Comparison of ENCODE assay signal across 10 cellular contexts in the genomic region with DNA sequence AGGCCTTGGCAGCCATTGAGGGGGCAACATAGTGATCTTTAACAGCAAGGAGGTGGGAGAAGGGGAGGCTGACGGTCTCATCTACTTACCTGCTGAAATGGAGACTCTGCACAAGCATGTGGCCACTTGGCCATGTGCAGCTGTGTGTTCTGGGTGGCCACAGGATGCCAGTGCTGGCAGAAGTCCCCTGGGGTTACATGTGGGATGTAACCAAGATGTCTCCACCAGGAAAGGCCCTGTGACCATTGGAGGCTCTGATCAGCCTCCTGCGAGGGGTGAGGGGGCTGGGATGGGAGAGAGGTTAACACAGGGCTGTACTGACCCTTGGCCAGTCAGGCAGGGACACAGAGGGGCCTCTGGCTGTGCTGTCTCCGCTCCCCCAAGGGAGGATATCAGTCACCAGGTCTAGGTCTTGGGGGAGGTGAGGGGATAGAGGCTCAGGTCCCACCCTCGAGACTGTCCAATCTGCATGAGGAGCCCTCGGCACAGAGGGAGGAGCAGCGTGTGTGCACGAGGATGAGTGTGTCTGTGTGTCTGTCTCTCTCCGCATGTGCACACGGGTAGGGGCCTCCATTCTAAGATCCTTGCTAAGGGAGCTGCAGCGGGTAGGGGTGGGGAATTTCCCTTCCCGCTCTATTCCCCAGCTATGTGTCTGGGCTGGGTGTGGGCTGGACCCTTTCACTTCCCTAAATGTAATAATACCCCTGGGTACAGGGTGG. TPM values are rescaled to one million over a fixed set of nuclear protein-coding genes. Genes with fewer than 3 reads are reported as not detected.
DNase-seq lines count a peak whose midpoint lies in the region; ATAC-seq lines count a peak whose summit lies in the region.
"Had no signal": no experiment of that assay in that cellular context is flagged by ENCODE, and none has a peak within 500 bp of the region (broad histone marks: within the 10 kb centered on the region; RNA-seq: fewer than 3 reads in every experiment).

No MANE protein-coding gene starts in this region.

- DNase-seq in left colon (peak in 1 of 2 donors; percentile 54), NCI-H524 (lab: John Stamatoyannopoulos, UW) (no peak), NCI-H2081 treated with DMSO at 0.1 percent for 48 hours (lab: John Stamatoyannopoulos, UW) (no peak), activated gamma-delta T cell treated with Interleukin-2 at 50 U/mL for 16 hours (no peak)
- no peak for DNase-seq in activated CD8-positive, alpha-beta memory T cell treated with anti-CD3 and anti-CD28 coated beads for 24 hours
- DNase-seq: activated T-cell treated with anti-CD3 and anti-CD28 coated beads, Interleukin-2, amount 50 U/mL, for 48 hours; NCI-H187 had no signal

- ATAC-seq in GM18499 (IDR thresholded peaks at IDR 0.05; ENCODE audit: insufficient read depth, unreplicated experiment) (peak; percentile 86), GM21515 (IDR thresholded peaks at IDR 0.05; ENCODE audit: unreplicated experiment) (peak; percentile 74), HG03457 (IDR thresholded peaks at IDR 0.05; ENCODE audit: unreplicated experiment) (peak; percentile 82), left colon (peak; percentile 31)

- intact Hi-C loops in left colon (cut with DNase I, micrococcal nuclease): no loop called here

RNA-seq across cellular contexts. Expression of a gene that starts 19.5 kb away (rescaled TPM):
- 10 to 100 TPM; 93.3 to 94.0 TPM for total RNA-seq in left colon

RNA-seq across cellular contexts. Expression of a gene that starts 50.2 kb away (rescaled TPM):
- total RNA-seq in left colon: 10 to 100 TPM; 13.1 to 14.1 TPM

Comparison
In these comparisons a context has a peak if more than half of its experiments do, and no peak if none do; other contexts are left out.
1. ATAC-seq: peak in every context shown above with its lines; median percentile 86 in GM18499; 82 in HG03457; 74 in GM21515; 31 in left colon.